ENCODE assay signal across 15 cellular contexts in genomic region chr19:4984106-4984380, GRCh38.
"Had no signal": no experiment of that assay in that cellular context is flagged by ENCODE, and none has a peak within 500 bp of the region (broad histone marks: within the 10 kb centered on the region; RNA-seq: fewer than 3 reads in every experiment).

No MANE protein-coding gene starts in this region.

- H3K27ac Mint-ChIP-seq: activated CD4-positive, alpha-beta memory T cell treated with anti-CD3 and anti-CD28 coated beads, Interleukin-2, amount 10 ng/mL, durations not matched to agents 7 days and 5 days; activated naive CD4-positive, alpha-beta T cell treated with anti-CD3 and anti-CD28 coated beads, Interleukin-2, amount 50 U/mL, for 24 hours had no signal

- DNase-seq: activated CD4-positive, alpha-beta memory T cell treated with anti-CD3 and anti-CD28 coated beads, Interleukin-2, amount 10 ng/mL, durations not matched to agents 7 days and 5 days; activated CD4-positive, alpha-beta T cell treated with anti-CD3 and anti-CD28 coated beads for 4 hours; activated effector memory CD4-positive, alpha-beta T cell treated with Interleukin-2 at 50 U/mL for 16 hours; activated T-cell treated with anti-CD3 and anti-CD28 coated beads, Interleukin-2, amount 50 U/mL, for 4 hours; adrenal gland; central memory CD4-positive, alpha-beta T cell; effector memory CD4-positive, alpha-beta T cell; midbrain; stimulated activated CD4-positive, alpha-beta T cell treated with anti-CD3 and anti-CD28 coated beads, Interleukin-4, amount 100 ng/mL, for 1 hour; stimulated activated naive CD4-positive, alpha-beta T cell treated with Interleukin-2 at 50 U/mL for 16 hours; T-helper 2 cell; transverse colon had no signal

- H3K9me3 Mint-ChIP-seq: activated CD4-positive, alpha-beta memory T cell treated with anti-CD3 and anti-CD28 coated beads, Interleukin-2, amount 10 ng/mL, durations not matched to agents 7 days and 5 days; activated naive CD4-positive, alpha-beta T cell treated with anti-CD3 and anti-CD28 coated beads, Interleukin-2, amount 50 U/mL, for 24 hours; activated T-cell treated with anti-CD3 and anti-CD28 coated beads, Interleukin-2, amount 50 U/mL, for 4 hours; WTC11 had no signal

- H3K36me3 Mint-ChIP-seq: activated naive CD4-positive, alpha-beta T cell treated with anti-CD3 and anti-CD28 coated beads, Interleukin-2, amount 50 U/mL, for 24 hours; WTC11 had no signal

- H3K27me3 Mint-ChIP-seq: activated CD4-positive, alpha-beta memory T cell treated with anti-CD3 and anti-CD28 coated beads, Interleukin-2, amount 10 ng/mL, durations not matched to agents 7 days and 5 days; activated naive CD4-positive, alpha-beta T cell treated with anti-CD3 and anti-CD28 coated beads, Interleukin-2, amount 50 U/mL, for 24 hours had no signal

- H3K36me3 ChIP-seq: adrenal gland, transverse colon had no signal

- H3K27me3 ChIP-seq: adrenal gland, heart left ventricle, transverse colon had no signal

- H3K9me3 ChIP-seq: adrenal gland, heart left ventricle, transverse colon had no signal

- ATAC-seq: activated T-cell treated with anti-CD3 and anti-CD28 coated beads, Interleukin-2, amount 50 U/mL, for 4 hours; heart left ventricle; WTC11 had no signal

- H3K4me3 Mint-ChIP-seq: activated CD4-positive, alpha-beta memory T cell treated with anti-CD3 and anti-CD28 coated beads, Interleukin-2, amount 10 ng/mL, durations not matched to agents 7 days and 5 days; activated naive CD4-positive, alpha-beta T cell treated with anti-CD3 and anti-CD28 coated beads, Interleukin-2, amount 50 U/mL, for 24 hours; activated T-cell treated with anti-CD3 and anti-CD28 coated beads, Interleukin-2, amount 50 U/mL, for 4 hours; WTC11 had no signal

- H3K27ac ChIP-seq: heart left ventricle, transverse colon had no signal

- H3K4me3 ChIP-seq: adrenal gland, heart left ventricle, transverse colon had no signal
